Comparison of ENCODE assay signal across 8 cellular contexts in the genomic region with DNA sequence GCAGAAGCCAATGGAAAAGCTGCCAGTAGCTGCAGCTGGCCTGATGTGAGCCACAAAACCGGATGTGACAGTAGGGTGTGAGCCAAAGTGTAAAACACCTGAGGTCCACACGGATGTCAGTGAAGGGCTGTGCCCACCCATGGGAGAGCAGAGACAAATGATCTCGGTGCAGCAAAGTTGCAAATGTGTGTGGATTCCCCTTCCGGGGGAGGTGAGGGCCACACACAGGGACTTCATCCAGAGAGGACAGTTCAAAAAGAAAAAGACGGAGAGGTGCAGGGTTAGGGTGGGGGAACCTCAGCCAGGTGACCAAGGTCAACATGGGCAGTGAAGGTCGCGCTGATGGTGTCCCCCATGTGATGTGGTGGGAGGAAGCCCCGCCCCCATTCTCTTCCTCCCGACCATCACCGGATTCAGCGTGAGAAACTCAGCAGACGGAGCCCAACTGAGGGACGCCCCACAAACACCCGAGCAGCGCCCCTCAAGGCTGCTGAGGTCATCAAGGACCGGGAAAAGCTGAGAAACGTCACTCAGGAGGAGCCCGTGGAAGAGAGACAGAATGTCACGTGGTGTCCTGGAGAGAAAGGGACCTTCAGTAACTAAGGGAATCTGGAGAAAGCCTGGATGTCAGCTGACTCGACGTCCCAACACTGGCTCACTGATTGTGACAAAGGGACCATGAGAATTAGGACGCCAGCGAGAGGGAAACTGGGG. TPM values are rescaled to one million over a fixed set of nuclear protein-coding genes. Genes with fewer than 3 reads are reported as not detected.
DNase-seq lines count a peak whose midpoint lies in the region; ATAC-seq lines count a peak whose summit lies in the region.

No MANE protein-coding gene starts in this region.

- peaks cover 0 to 30% (median 16%) of the 10 kb centered on the region in 7 donors for H3K4me1 Mint-ChIP-seq in naive thymus-derived CD4-positive, alpha-beta T cell

- H3K27me3 Mint-ChIP-seq in naive thymus-derived CD4-positive, alpha-beta T cell = peaks cover 0 to 6% (median 0%) of the 10 kb centered on the region in 5 donors

- peaks cover 21 to 33% (median 25%) of the 10 kb centered on the region in 10 experiments for H3K4me1 ChIP-seq in BLaER1 treated with 17β-estradiol and CSF1 and Interleukin-3, amounts not matched to agents 10 nM and 100 nM
- peaks cover 2% of the 10 kb centered on the region; the same call in 1 of the 2 replicates for H3K4me1 ChIP-seq in HUES48 (ENCODE audit: control insufficient read depth, insufficient read depth, low read length)
- peaks cover 6% of the 10 kb centered on the region for H3K4me1 ChIP-seq in adipocyte (ENCODE audit: control insufficient read depth, insufficient read depth, low read length)
- H3K4me1 ChIP-seq in naive thymus-derived CD4-positive, alpha-beta T cell (ENCODE audit: control insufficient read depth in 2 of 2, insufficient read depth in 2 of 2, low read length in 2 of 2) = peaks cover 12 to 44% of the 10 kb centered on the region in 2 donors

- no peaks in the 10 kb centered on the region for H3K36me3 Mint-ChIP-seq in naive thymus-derived CD4-positive, alpha-beta T cell

- CTCF ChIA-PET in naive thymus-derived CD4-positive, alpha-beta T cell (lab: Charles Lee) = no interaction called here

- no peaks in the 10 kb centered on the region for H3K9me3 ChIP-seq in BLaER1 treated with 17β-estradiol and CSF1 and Interleukin-3, amounts not matched to agents 10 nM and 100 nM (replicated peaks in 1 of 11)
- H3K9me3 ChIP-seq in HUES48 (ENCODE audit: control insufficient read depth, insufficient read depth, low read length) (no peaks in the 10 kb centered on the region), adipocyte (ENCODE audit: control insufficient read depth, low read length) (no peaks in the 10 kb centered on the region)
- H3K9me3 ChIP-seq in naive thymus-derived CD4-positive, alpha-beta T cell (ENCODE audit: control insufficient read depth in 2 of 3, low read length in 3 of 3) = no peaks in the 10 kb centered on the region

- peak overlapping the region in 6 of 9 donors; percentile 8 to 89 (median 54) for H3K27ac Mint-ChIP-seq in naive thymus-derived CD4-positive, alpha-beta T cell

- H3K36me3 ChIP-seq in BLaER1 treated with 17β-estradiol and CSF1 and Interleukin-3, amounts not matched to agents 10 nM and 100 nM = no peaks in the 10 kb centered on the region
- H3K36me3 ChIP-seq in HUES48 (ENCODE audit: control insufficient read depth, insufficient read depth, low read length) (no peaks in the 10 kb centered on the region), adipocyte (ENCODE audit: control insufficient read depth, insufficient read depth, low read length, severe bottlenecking) (no peaks in the 10 kb centered on the region)
- H3K36me3 ChIP-seq in naive thymus-derived CD4-positive, alpha-beta T cell (ENCODE audit: control insufficient read depth in 2 of 3, insufficient read depth in 3 of 3, low read length in 3 of 3) = no peaks in the 10 kb centered on the region

- 0 out of 20 replicates have a peak overlapping the region, but pooled peaks of 1 of the 10 experiments have one; percentile 15 for H3K4me3 ChIP-seq in BLaER1 treated with 17β-estradiol and CSF1 and Interleukin-3, amounts not matched to agents 10 nM and 100 nM
- H3K4me3 ChIP-seq in HUES48 (ENCODE audit: low read depth, low read length) (no peak overlapping the region), adipocyte (ENCODE audit: low read length) (no peak overlapping the region)
- H3K4me3 ChIP-seq in naive thymus-derived CD4-positive, alpha-beta T cell (ENCODE audit: low read length) = peak overlapping the region; percentile 40

- peak overlapping the region; percentile 42 to 82 (median 61) for H3K4me2 ChIP-seq in BLaER1 treated with 17β-estradiol and CSF1 and Interleukin-3, amounts not matched to agents 10 nM and 100 nM

- H3K27me3 ChIP-seq in BLaER1 treated with 17β-estradiol and CSF1 and Interleukin-3, amounts not matched to agents 10 nM and 100 nM = 0 out of 22 replicates have a peak, but pooled peaks cover 0 to 4% (median 0%) of the 10 kb centered on the region in 11 experiments
- H3K27me3 ChIP-seq in HUES48 (ENCODE audit: control insufficient read depth, insufficient read depth, low read length) (no peaks in the 10 kb centered on the region), adipocyte (replicated peaks; ENCODE audit: control insufficient read depth, insufficient read depth, low read length) (peaks cover 9% of the 10 kb centered on the region)
- no peaks in the 10 kb centered on the region for H3K27me3 ChIP-seq in naive thymus-derived CD4-positive, alpha-beta T cell (ENCODE audit: control insufficient read depth in 2 of 2, insufficient read depth in 2 of 2, low read length in 2 of 2)

- H3K27ac ChIP-seq in BLaER1 treated with 17β-estradiol and CSF1 and Interleukin-3, amounts not matched to agents 10 nM and 100 nM = no peak overlapping the region
- no peak overlapping the region for H3K27ac ChIP-seq in HUES48 (ENCODE audit: low read depth, low read length)
- H3K27ac ChIP-seq in naive thymus-derived CD4-positive, alpha-beta T cell (ENCODE audit: low read depth, low read length) = no peak overlapping the region

- DNase-seq in adipocyte (ENCODE audit: low read depth) (peak; percentile 44), NCI-H1694 (lab: John Stamatoyannopoulos, UW) (no peak), EL (no peak), iPS-NIHi11 (ENCODE audit: low spot score) (no peak)
- DNase-seq in naive thymus-derived CD4-positive, alpha-beta T cell = no peak

- peak; percentile 36 for ATAC-seq in naive thymus-derived CD4-positive, alpha-beta T cell
- ATAC-seq in HG03520 (IDR thresholded peaks at IDR 0.05; ENCODE audit: unreplicated experiment) = no peak

- intact Hi-C loops in naive thymus-derived CD4-positive, alpha-beta T cell (cut with micrococcal nuclease) = no loop called here

- POLR2A ChIA-PET in naive thymus-derived CD4-positive, alpha-beta T cell (lab: Charles Lee) = interaction anchor here (1.2 kb wide), 1 partner anchor 27 kb away, joined by 3 read pairs; no protein-coding TSS in a partner anchor

- no peaks in the 10 kb centered on the region for H3K9me3 Mint-ChIP-seq in naive thymus-derived CD4-positive, alpha-beta T cell

- peak overlapping the region; percentile 21 to 84 (median 71) for H3K4me3 Mint-ChIP-seq in naive thymus-derived CD4-positive, alpha-beta T cell

- H3K9ac ChIP-seq in BLaER1 treated with 17β-estradiol and CSF1 and Interleukin-3, amounts not matched to agents 10 nM and 100 nM = 0 out of 22 replicates have a peak overlapping the region, but pooled peaks of 1 of the 11 experiments have one; percentile 29
- peak overlapping the region; percentile 24; the same call in 1 of the 2 replicates for H3K9ac ChIP-seq in HUES48 (ENCODE audit: low read depth, low read length)
- H3K9ac ChIP-seq in adipocyte (ENCODE audit: low read length) = no peak overlapping the region

- H4K20me1 ChIP-seq in BLaER1 treated with 17β-estradiol and CSF1 and Interleukin-3, amounts not matched to agents 10 nM and 100 nM = no peaks in the 10 kb centered on the region

RNA-seq across cellular contexts. Expression of gene PTGDS, which starts 11.4 kb away (rescaled TPM):
- total RNA-seq in naive thymus-derived CD4-positive, alpha-beta T cell = 10 to 100 TPM in 1 of 5 experiments, 1 to 10 TPM in 3, under 1 TPM in 1; 0.97 to 68.7 (median 4.3) TPM
- not detected for polyA plus RNA-seq in naive thymus-derived CD4-positive, alpha-beta T cell

RNA-seq across cellular contexts. Expression of gene LCN12, which starts 13.9 kb away (rescaled TPM):
- total RNA-seq in naive thymus-derived CD4-positive, alpha-beta T cell = 1 to 10 TPM in 4 of 5 experiments, under 1 TPM in 1; 0.89 to 4.9 (median 2.6) TPM
- not detected for polyA plus RNA-seq in naive thymus-derived CD4-positive, alpha-beta T cell

RNA-seq across cellular contexts. Expression of gene LCNL1, which starts 16.9 kb away (rescaled TPM):
- 1 to 10 TPM in 1 of 5 experiments, under 1 TPM in 2, not detected in 2; 0.12 to 1.9 (median 0.13) TPM for total RNA-seq in naive thymus-derived CD4-positive, alpha-beta T cell
- not detected for polyA plus RNA-seq in naive thymus-derived CD4-positive, alpha-beta T cell

RNA-seq across cellular contexts. Expression of gene C8G, which starts 20.9 kb away (rescaled TPM):
- total RNA-seq in naive thymus-derived CD4-positive, alpha-beta T cell = 1 to 10 TPM in 3 of 5 experiments, under 1 TPM in 2; 0.77 to 3.6 (median 1.4) TPM
- not detected for polyA plus RNA-seq in naive thymus-derived CD4-positive, alpha-beta T cell

RNA-seq across cellular contexts. Expression of gene FBXW5, which starts 21.4 kb away (rescaled TPM):
- total RNA-seq in naive thymus-derived CD4-positive, alpha-beta T cell = 100 to 1,000 TPM in 1 of 5 experiments, 10 to 100 TPM in 4; 54.3 to 105 (median 94.5) TPM
- 100 to 1,000 TPM in 1 of 2 donors, 10 to 100 TPM in 1; 59.1 to 113 TPM for polyA plus RNA-seq in naive thymus-derived CD4-positive, alpha-beta T cell
